In genomic region chr3:31508452-31509146, GRCh38 we compare ENCODE assay signal across 17 cellular contexts. TPM values are rescaled to one million over a fixed set of nuclear protein-coding genes. Genes with fewer than 3 reads are reported as not detected.
DNase-seq lines count a peak whose midpoint lies in the region; ATAC-seq and TF ChIP-seq lines count a peak whose summit lies in the region.
"Had no signal": no experiment of that assay in that cellular context is flagged by ENCODE, and none has a peak within 500 bp of the region (broad histone marks: within the 10 kb centered on the region; RNA-seq: fewer than 3 reads in every experiment).

No MANE protein-coding gene starts in this region.

- H3K36me3 Mint-ChIP-seq in activated naive CD8-positive, alpha-beta T cell = no peaks in the 10 kb centered on the region
- H3K36me3 Mint-ChIP-seq in activated naive CD8-positive, alpha-beta T cell treated with anti-CD3 and anti-CD28 coated beads, Interleukin-2, amount 50 U/mL, for 24 hours (ENCODE audit: low read depth) = no peaks in the 10 kb centered on the region
- peaks cover 11% of the 10 kb centered on the region for H3K36me3 Mint-ChIP-seq in activated CD8-positive, alpha-beta T cell treated with anti-CD3 and anti-CD28 coated beads, Interleukin-2, amount 10 ng/mL, durations not matched to agents 7 days and 5 days (ENCODE audit: low read depth)
- no peaks in the 10 kb centered on the region for H3K36me3 Mint-ChIP-seq in naive thymus-derived CD8-positive, alpha-beta T cell

- CTCF ChIA-PET in activated CD8-positive, alpha-beta T cell treated with anti-CD3 and anti-CD28 coated beads, Interleukin-2, amount 10 ng/mL, durations not matched to agents 7 days and 5 days (lab: Charles Lee) = interaction anchor here (0.8 to 1.0 kb wide), 3 partner anchors 13 to 189 kb away, joined by 3 read pairs; no protein-coding TSS in a partner anchor

- no peak for ATAC-seq in activated naive CD8-positive, alpha-beta T cell treated with anti-CD3 and anti-CD28 coated beads, Interleukin-2, amount 50 U/mL, for 24 hours
- peak; percentile 35 for ATAC-seq in activated CD8-positive, alpha-beta T cell treated with anti-CD3 and anti-CD28 coated beads, Interleukin-2, amount 10 ng/mL, durations not matched to agents 7 days and 5 days
- no peak for ATAC-seq in naive thymus-derived CD8-positive, alpha-beta T cell

- TF ChIP-seq POLR2A in esophagus squamous epithelium (IDR thresholded peaks at IDR 0.05) = no peak

- peaks cover 46% of the 10 kb centered on the region for H3K4me1 Mint-ChIP-seq in activated naive CD8-positive, alpha-beta T cell (ENCODE audit: low read depth)
- peaks cover 44% of the 10 kb centered on the region for H3K4me1 Mint-ChIP-seq in activated naive CD8-positive, alpha-beta T cell treated with anti-CD3 and anti-CD28 coated beads, Interleukin-2, amount 50 U/mL, for 24 hours
- peaks cover 58% of the 10 kb centered on the region for H3K4me1 Mint-ChIP-seq in activated CD8-positive, alpha-beta T cell treated with anti-CD3 and anti-CD28 coated beads, Interleukin-2, amount 10 ng/mL, durations not matched to agents 7 days and 5 days (ENCODE audit: low read depth)
- peaks cover 25 to 46% (median 41%) of the 10 kb centered on the region in 4 donors for H3K4me1 Mint-ChIP-seq in naive thymus-derived CD8-positive, alpha-beta T cell

- TF ChIP-seq CTCF in tibial artery (IDR thresholded peaks at IDR 0.05) (no peak), esophagus squamous epithelium (IDR thresholded peaks at IDR 0.05) (no peak)

- H3K9me3 Mint-ChIP-seq in activated naive CD8-positive, alpha-beta T cell (ENCODE audit: low read depth) = no peaks in the 10 kb centered on the region
- no peaks in the 10 kb centered on the region for H3K9me3 Mint-ChIP-seq in activated naive CD8-positive, alpha-beta T cell treated with anti-CD3 and anti-CD28 coated beads, Interleukin-2, amount 50 U/mL, for 24 hours
- peaks cover 3% of the 10 kb centered on the region for H3K9me3 Mint-ChIP-seq in activated CD8-positive, alpha-beta T cell treated with anti-CD3 and anti-CD28 coated beads, Interleukin-2, amount 10 ng/mL, durations not matched to agents 7 days and 5 days (ENCODE audit: insufficient read depth)
- H3K9me3 Mint-ChIP-seq in naive thymus-derived CD8-positive, alpha-beta T cell = peaks cover 0 to 5% (median 0%) of the 10 kb centered on the region in 9 donors

- H3K4me1 ChIP-seq in tibial artery (peaks cover 0 to 5% (median 0%) of the 10 kb centered on the region in 4 donors), esophagus squamous epithelium (no peaks in the 10 kb centered on the region)

- no peaks in the 10 kb centered on the region for H3K27me3 Mint-ChIP-seq in activated naive CD8-positive, alpha-beta T cell
- H3K27me3 Mint-ChIP-seq in activated naive CD8-positive, alpha-beta T cell treated with anti-CD3 and anti-CD28 coated beads, Interleukin-2, amount 50 U/mL, for 24 hours = no peaks in the 10 kb centered on the region
- H3K27me3 Mint-ChIP-seq in activated CD8-positive, alpha-beta T cell treated with anti-CD3 and anti-CD28 coated beads, Interleukin-2, amount 10 ng/mL, durations not matched to agents 7 days and 5 days (ENCODE audit: low read depth) = no peaks in the 10 kb centered on the region
- H3K27me3 Mint-ChIP-seq in naive thymus-derived CD8-positive, alpha-beta T cell = no peaks in the 10 kb centered on the region

- H3K9me3 ChIP-seq in tibial artery = no peaks in the 10 kb centered on the region
- no peaks in the 10 kb centered on the region for H3K9me3 ChIP-seq in esophagus squamous epithelium

- H3K4me3 ChIP-seq in tibial artery = no peak overlapping the region
- H3K4me3 ChIP-seq in esophagus squamous epithelium = no peak overlapping the region
- H3K4me3 ChIP-seq: BLaER1 treated with 17β-estradiol and CSF1 and Interleukin-3, amounts not matched to agents 10 nM and 100 nM; GM23248; PC-9 had no signal

- H3K36me3 ChIP-seq in tibial artery (no peaks in the 10 kb centered on the region), esophagus squamous epithelium (no peaks in the 10 kb centered on the region)
- H3K36me3 ChIP-seq: BLaER1 treated with 17β-estradiol and CSF1 and Interleukin-3, amounts not matched to agents 10 nM and 100 nM had no signal

- DNase-seq in NCI-H2171 treated with DMSO at 0.1 percent for 48 hours (lab: John Stamatoyannopoulos, UW) = peak; percentile 38
- DNase-seq in NCI-H2171 (lab: John Stamatoyannopoulos, UW) = no peak
- no peak for DNase-seq in activated naive CD8-positive, alpha-beta T cell treated with anti-CD3 and anti-CD28 coated beads, Interleukin-2, amount 50 U/mL, for 24 hours
- DNase-seq in activated CD8-positive, alpha-beta T cell treated with anti-CD3 and anti-CD28 coated beads, Interleukin-2, amount 10 ng/mL, durations not matched to agents 7 days and 5 days = no peak
- no peak for DNase-seq in naive thymus-derived CD8-positive, alpha-beta T cell
- no peak for DNase-seq in tibial artery
- DNase-seq in esophagus squamous epithelium (lab: John Stamatoyannopoulos, UW) = no peak
- DNase-seq: 8988T, Calu3, GM23248, NCI-H1092, NCI-H1694, NCI-H446, PC-9 had no signal

- intact Hi-C loops in tibial artery (cut with DNase I; ENCODE audit: low total_unique reads) (no loop called here), esophagus squamous epithelium (cut with DNase I) (no loop called here)

- H3K27ac ChIP-seq in tibial artery (no peak overlapping the region), esophagus squamous epithelium (no peak overlapping the region)
- H3K27ac ChIP-seq: BLaER1 treated with 17β-estradiol and CSF1 and Interleukin-3, amounts not matched to agents 10 nM and 100 nM; GM23248; HL-60; PC-9 had no signal

- peak overlapping the region; percentile 13 for H3K27ac Mint-ChIP-seq in activated naive CD8-positive, alpha-beta T cell
- H3K27ac Mint-ChIP-seq in activated naive CD8-positive, alpha-beta T cell treated with anti-CD3 and anti-CD28 coated beads, Interleukin-2, amount 50 U/mL, for 24 hours = no peak overlapping the region
- peak overlapping the region; percentile 83 for H3K27ac Mint-ChIP-seq in activated CD8-positive, alpha-beta T cell treated with anti-CD3 and anti-CD28 coated beads, Interleukin-2, amount 10 ng/mL, durations not matched to agents 7 days and 5 days
- H3K27ac Mint-ChIP-seq in naive thymus-derived CD8-positive, alpha-beta T cell = peak overlapping the region in 6 of 10 donors; percentile 22 to 71 (median 58)

- POLR2A ChIA-PET in activated CD8-positive, alpha-beta T cell treated with anti-CD3 and anti-CD28 coated beads, Interleukin-2, amount 10 ng/mL, durations not matched to agents 7 days and 5 days (lab: Charles Lee) = interaction anchor here (0.7 to 2.9 kb wide), 2 partner anchors 24 to 666 kb away, joined by 3 to 15 read pairs; partner anchors contain the start of gene STT3B
- POLR2A ChIA-PET in naive thymus-derived CD8-positive, alpha-beta T cell (lab: Charles Lee) = interaction anchor here (1.2 kb wide), 1 partner anchor 24 kb away, joined by 5 read pairs; the partner anchor contains the start of gene STT3B

- H3K27me3 ChIP-seq in tibial artery (no peaks in the 10 kb centered on the region), esophagus squamous epithelium (no peaks in the 10 kb centered on the region)
- H3K27me3 ChIP-seq: BLaER1 treated with 17β-estradiol and CSF1 and Interleukin-3, amounts not matched to agents 10 nM and 100 nM had no signal

- H3K4me3 Mint-ChIP-seq in activated naive CD8-positive, alpha-beta T cell = peak overlapping the region; percentile 11
- H3K4me3 Mint-ChIP-seq in activated naive CD8-positive, alpha-beta T cell treated with anti-CD3 and anti-CD28 coated beads, Interleukin-2, amount 50 U/mL, for 24 hours = no peak overlapping the region
- H3K4me3 Mint-ChIP-seq in activated CD8-positive, alpha-beta T cell treated with anti-CD3 and anti-CD28 coated beads, Interleukin-2, amount 10 ng/mL, durations not matched to agents 7 days and 5 days = peak overlapping the region; percentile 51
- H3K4me3 Mint-ChIP-seq in naive thymus-derived CD8-positive, alpha-beta T cell = peak overlapping the region in 4 of 10 donors; percentile 4 to 54 (median 28)

- WGBS in esophagus squamous epithelium, 2 donors = 83 to 85% methylated on average over 2 of the region's 2 CpGs

RNA-seq across cellular contexts. Expression of gene STT3B, which starts 24.1 kb away (rescaled TPM):
- 100 to 1,000 TPM; 137 to 140 TPM for total RNA-seq in activated CD8-positive, alpha-beta T cell treated with anti-CD3 and anti-CD28 coated beads, Interleukin-2, amount 10 ng/mL, durations not matched to agents 7 days and 5 days
- 100 to 1,000 TPM; 103 to 108 TPM for total RNA-seq in naive thymus-derived CD8-positive, alpha-beta T cell
- 100 to 1,000 TPM in 1 of 3 donors, 10 to 100 TPM in 2; 85.1 to 107 (median 97.4) TPM for polyA plus RNA-seq in naive thymus-derived CD8-positive, alpha-beta T cell
- 100 to 1,000 TPM in 2 of 4 donors, 10 to 100 TPM in 2; 82.1 to 123 (median 93.5) TPM for total RNA-seq in esophagus squamous epithelium
